Comparison of ENCODE assay signal across 8 cellular contexts in genomic region chr18:45910405-45911023, GRCh38. TPM values are rescaled to one million over a fixed set of nuclear protein-coding genes. Genes with fewer than 3 reads are reported as not detected.
DNase-seq lines count a peak whose midpoint lies in the region; ATAC-seq and TF ChIP-seq lines count a peak whose summit lies in the region.

No MANE protein-coding gene starts in this region.

- no peaks in the 10 kb centered on the region for H3K9me3 ChIP-seq in Peyer's patch
- no peaks in the 10 kb centered on the region for H3K9me3 ChIP-seq in gastroesophageal sphincter

- DNase-seq in NCI-H82 (lab: John Stamatoyannopoulos, UW), result peak; percentile 61
- no peak for DNase-seq in NCI-H82 treated with DMSO at 0.1 percent for 48 hours (lab: John Stamatoyannopoulos, UW; ENCODE audit: unreplicated experiment)
- DNase-seq in Peyer's patch, result peak; percentile 22 to 75 (median 56)
- peak; percentile 39 for DNase-seq in activated T-helper 1 cell treated with Interleukin-2 at 50 U/mL for 16 hours (ENCODE audit: low read depth)
- DNase-seq in retinal pigment epithelial cell (ENCODE audit: low read depth), result peak; percentile 3

- H3K27me3 ChIP-seq in Peyer's patch (no peaks in the 10 kb centered on the region), gastroesophageal sphincter (no peaks in the 10 kb centered on the region)

- peaks cover 0 to 87% (median 0%) of the 10 kb centered on the region in 3 donors for H3K36me3 ChIP-seq in Peyer's patch
- H3K36me3 ChIP-seq in gastroesophageal sphincter, result peaks cover 5 to 100% of the 10 kb centered on the region in 2 donors

- TF ChIP-seq POLR2A in Peyer's patch (IDR thresholded peaks at IDR 0.05) (no peak), gastroesophageal sphincter (IDR thresholded peaks at IDR 0.05) (no peak)

- TF ChIP-seq CTCF in Peyer's patch (IDR thresholded peaks at IDR 0.05), result peak; percentile 27 to 67 (median 54)
- peak; percentile 44 to 72 (median 64) for TF ChIP-seq CTCF in gastroesophageal sphincter (IDR thresholded peaks at IDR 0.05)
- TF ChIP-seq CTCF in retinal pigment epithelial cell (conservative IDR thresholded peaks at IDR 0.05; ENCODE audit: low read depth, low read length), result peak; percentile 92

- H3K4me3 ChIP-seq in Peyer's patch (no peak overlapping the region), gastroesophageal sphincter (no peak overlapping the region), retinal pigment epithelial cell (ENCODE audit: low read length) (no peak overlapping the region)

- ATAC-seq in HG03354 (IDR thresholded peaks at IDR 0.05; ENCODE audit: poor library complexity, severe bottlenecking, unreplicated experiment) (peak; percentile 85), gastroesophageal sphincter (no peak), HG02610 (IDR thresholded peaks at IDR 0.05; ENCODE audit: unreplicated experiment) (no peak)

- H3K4me1 ChIP-seq in Peyer's patch, result no peaks in the 10 kb centered on the region
- H3K4me1 ChIP-seq in gastroesophageal sphincter, result no peaks in the 10 kb centered on the region

- 34 to 39% methylated on average over 4 of the region's 4 CpGs for WGBS in gastroesophageal sphincter (ENCODE audit: low coverage in 1 of 2), 2 donors

- TF ChIP-seq EP300 in gastroesophageal sphincter (IDR thresholded peaks at IDR 0.05), result no peak

- H3K27ac ChIP-seq in Peyer's patch, result no peak overlapping the region
- H3K27ac ChIP-seq in gastroesophageal sphincter, result no peak overlapping the region

RNA-seq across cellular contexts. Expression of gene EPG5, which starts 56.6 kb away (rescaled TPM):
- total RNA-seq in Peyer's patch (10 to 100 TPM; 27.7 to 61.1 (median 33.3) TPM), gastroesophageal sphincter (10 to 100 TPM; 17.3 to 33.7 (median 28.4) TPM)
